8 cellular contexts compared by ENCODE assay signal in genomic region chr16:4111748-4112696, GRCh38. TPM values are rescaled to one million over a fixed set of nuclear protein-coding genes. Genes with fewer than 3 reads are reported as not detected.
DNase-seq lines count a peak whose midpoint lies in the region; ATAC-seq and TF ChIP-seq lines count a peak whose summit lies in the region.

No MANE protein-coding gene starts in this region.

- no peaks in the 10 kb centered on the region for H3K27me3 ChIP-seq in thyroid gland

- intact Hi-C loops in thyroid gland (cut with DNase I), result loop anchor here (10.0 kb wide), 1 partner anchor 177 kb away; no protein-coding TSS in a partner anchor

- POLR2A ChIA-PET in activated naive CD8-positive, alpha-beta T cell treated with anti-CD3 and anti-CD28 coated beads, Interleukin-2, amount 10 ng/mL, durations not matched to agents 7 days and 5 days (lab: Charles Lee), result interaction anchor here (0.7 kb wide), 2 partner anchors 47 to 51 kb away, joined by 4 to 7 read pairs; no protein-coding TSS in a partner anchor

- 17 to 20% methylated on average over 16 of the region's 16 CpGs for WGBS in thyroid gland, 2 donors

- H3K27ac ChIP-seq in thyroid gland, result peak overlapping the region; percentile 82 to 97 (median 92)

- TF ChIP-seq POLR2A in thyroid gland (IDR thresholded peaks at IDR 0.05), result peak in 1 of 2 donors; percentile 48

- peak overlapping the region; percentile 29 to 69 (median 66) for H3K4me3 ChIP-seq in thyroid gland (replicated peaks in 1 of 3)

- no peaks in the 10 kb centered on the region for H3K9me3 Mint-ChIP-seq in activated CD8-positive, alpha-beta memory T cell treated with anti-CD3 and anti-CD28 coated beads, Interleukin-2, amount 10 ng/mL, durations not matched to agents 7 days and 5 days (ENCODE audit: low read depth)
- H3K9me3 Mint-ChIP-seq in activated naive CD8-positive, alpha-beta T cell treated with anti-CD3 and anti-CD28 coated beads, Interleukin-2, amount 10 ng/mL, durations not matched to agents 7 days and 5 days, result no peaks in the 10 kb centered on the region

- H3K4me3 Mint-ChIP-seq in activated CD8-positive, alpha-beta memory T cell treated with anti-CD3 and anti-CD28 coated beads, Interleukin-2, amount 10 ng/mL, durations not matched to agents 7 days and 5 days, result peak overlapping the region; percentile 36
- H3K4me3 Mint-ChIP-seq in activated naive CD8-positive, alpha-beta T cell treated with anti-CD3 and anti-CD28 coated beads, Interleukin-2, amount 10 ng/mL, durations not matched to agents 7 days and 5 days, result peak overlapping the region; percentile 25

- no peak for TF ChIP-seq CTCF in thyroid gland (IDR thresholded peaks at IDR 0.05)

- ATAC-seq in activated CD8-positive, alpha-beta memory T cell treated with anti-CD3 and anti-CD28 coated beads, Interleukin-2, amount 10 ng/mL, durations not matched to agents 7 days and 5 days, result no peak
- no peak for ATAC-seq in activated naive CD8-positive, alpha-beta T cell treated with anti-CD3 and anti-CD28 coated beads, Interleukin-2, amount 10 ng/mL, durations not matched to agents 7 days and 5 days (ENCODE audit: low read depth)
- no peak for ATAC-seq in GM18858 (IDR thresholded peaks at IDR 0.05; ENCODE audit: unreplicated experiment)

- no peaks in the 10 kb centered on the region for H3K9me3 ChIP-seq in thyroid gland

- CTCF ChIA-PET in activated CD8-positive, alpha-beta memory T cell treated with anti-CD3 and anti-CD28 coated beads, Interleukin-2, amount 10 ng/mL, durations not matched to agents 7 days and 5 days (lab: Charles Lee), result interaction anchor here (1.0 to 2.0 kb wide), 2 partner anchors 34 to 142 kb away, joined by 4 to 8 read pairs; no protein-coding TSS in a partner anchor

- no peak for DNase-seq in activated CD8-positive, alpha-beta memory T cell treated with anti-CD3 and anti-CD28 coated beads, Interleukin-2, amount 10 ng/mL, durations not matched to agents 7 days and 5 days
- DNase-seq in activated CD8-positive, alpha-beta memory T cell treated with anti-CD3 and anti-CD28 coated beads for 24 hours, result no peak
- DNase-seq in activated naive CD8-positive, alpha-beta T cell treated with anti-CD3 and anti-CD28 coated beads, Interleukin-2, amount 10 ng/mL, durations not matched to agents 7 days and 5 days, result no peak
- peak; percentile 28 for DNase-seq in kidney glomerular epithelial cell (lab: John Stamatoyannopoulos, UW)
- DNase-seq in thyroid gland, result peak in 1 of 2 donors; percentile 47
- no peak for DNase-seq in HT-29 (ENCODE audit: low spot score)
- no peak for DNase-seq in dedifferentiated amniotic fluid mesenchymal stem cell (ENCODE audit: extremely low spot score)

- no peaks in the 10 kb centered on the region for H3K27me3 Mint-ChIP-seq in activated CD8-positive, alpha-beta memory T cell treated with anti-CD3 and anti-CD28 coated beads, Interleukin-2, amount 10 ng/mL, durations not matched to agents 7 days and 5 days
- H3K27me3 Mint-ChIP-seq in activated naive CD8-positive, alpha-beta T cell treated with anti-CD3 and anti-CD28 coated beads, Interleukin-2, amount 10 ng/mL, durations not matched to agents 7 days and 5 days, result peaks cover 4% of the 10 kb centered on the region

- peaks cover 10% of the 10 kb centered on the region for H3K36me3 Mint-ChIP-seq in activated CD8-positive, alpha-beta memory T cell treated with anti-CD3 and anti-CD28 coated beads, Interleukin-2, amount 10 ng/mL, durations not matched to agents 7 days and 5 days
- peaks cover 7% of the 10 kb centered on the region for H3K36me3 Mint-ChIP-seq in activated naive CD8-positive, alpha-beta T cell treated with anti-CD3 and anti-CD28 coated beads, Interleukin-2, amount 10 ng/mL, durations not matched to agents 7 days and 5 days

- H3K4me1 Mint-ChIP-seq in activated CD8-positive, alpha-beta memory T cell treated with anti-CD3 and anti-CD28 coated beads, Interleukin-2, amount 10 ng/mL, durations not matched to agents 7 days and 5 days, result peaks cover 43% of the 10 kb centered on the region
- peaks cover 34% of the 10 kb centered on the region for H3K4me1 Mint-ChIP-seq in activated naive CD8-positive, alpha-beta T cell treated with anti-CD3 and anti-CD28 coated beads, Interleukin-2, amount 10 ng/mL, durations not matched to agents 7 days and 5 days

- no peaks in the 10 kb centered on the region for H3K36me3 ChIP-seq in thyroid gland

- H3K27ac Mint-ChIP-seq in activated CD8-positive, alpha-beta memory T cell treated with anti-CD3 and anti-CD28 coated beads, Interleukin-2, amount 10 ng/mL, durations not matched to agents 7 days and 5 days, result no peak overlapping the region
- no peak overlapping the region for H3K27ac Mint-ChIP-seq in activated naive CD8-positive, alpha-beta T cell treated with anti-CD3 and anti-CD28 coated beads, Interleukin-2, amount 10 ng/mL, durations not matched to agents 7 days and 5 days

- H3K4me1 ChIP-seq in thyroid gland, result peaks cover 23 to 33% of the 10 kb centered on the region in 2 donors

RNA-seq across cellular contexts. Expression of gene ADCY9, which starts 4.2 kb away (rescaled TPM):
- 10 to 100 TPM in 1 of 2 experiments, 1 to 10 TPM in 1; 8.6 to 11.0 TPM for total RNA-seq in activated CD8-positive, alpha-beta memory T cell treated with anti-CD3 and anti-CD28 coated beads, Interleukin-2, amount 10 ng/mL, durations not matched to agents 7 days and 5 days
- total RNA-seq in activated naive CD8-positive, alpha-beta T cell treated with anti-CD3 and anti-CD28 coated beads, Interleukin-2, amount 10 ng/mL, durations not matched to agents 7 days and 5 days, result 10 to 100 TPM in 1 of 2 experiments, 1 to 10 TPM in 1; 9.9 to 10.1 TPM
- total RNA-seq in thyroid gland, result 100 to 1,000 TPM in 2 of 4 donors, 10 to 100 TPM in 2; 61.4 to 123 (median 94.1) TPM
- total RNA-seq in HT-29 (2014; rRNA removed; shearing (Covaris generic)), result 0.42 and 1.8 TPM in 2 replicates

Comparison
In these comparisons a context has a peak if more than half of its experiments do, and no peak if none do; other contexts are left out.
1. RNA of gene ADCY9, which starts 4.2 kb away (total RNA-seq): 61.4 to 123 TPM in thyroid gland; 8.6 to 11.0 TPM in activated CD8-positive, alpha-beta memory T cell treated with anti-CD3 and anti-CD28 coated beads, Interleukin-2, amount 10 ng/mL, durations not matched to agents 7 days and 5 days, 9.9 to 10.1 TPM in activated naive CD8-positive, alpha-beta T cell treated with anti-CD3 and anti-CD28 coated beads, Interleukin-2, amount 10 ng/mL, durations not matched to agents 7 days and 5 days and 0.42 to 1.8 TPM in HT-29; every median in the first group is over 4 times any median in the second.